Comparison of ENCODE assay signal across 21 cellular contexts in the genomic region with DNA sequence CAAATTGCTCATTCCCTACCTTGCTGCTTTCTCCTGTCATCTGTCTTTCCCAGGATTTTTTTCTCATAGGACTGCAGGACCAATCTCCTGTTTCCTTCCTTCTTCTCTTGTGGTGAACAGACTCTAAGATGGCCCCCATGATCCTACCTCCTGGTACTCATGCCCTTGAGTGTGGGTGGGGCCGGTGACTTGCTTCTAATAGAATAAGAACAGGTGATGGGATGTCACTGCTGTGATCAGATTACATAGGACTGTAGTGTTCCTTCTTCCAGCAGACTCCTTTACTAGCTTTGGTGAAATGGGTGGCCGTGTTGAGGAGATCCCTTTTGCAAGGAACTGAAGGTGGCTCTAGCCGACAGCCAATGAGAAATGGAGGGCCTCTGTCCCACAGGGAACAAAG.
"Had no signal": no experiment of that assay in that cellular context is flagged by ENCODE, and none has a peak within 500 bp of the region (broad histone marks: within the 10 kb centered on the region; RNA-seq: fewer than 3 reads in every experiment).

No MANE protein-coding gene starts in this region.

- DNase-seq: activated CD4-positive, alpha-beta T cell treated with anti-CD3 and anti-CD28 coated beads for 1 hour; activated CD4-positive, alpha-beta T cell treated with anti-CD3 and anti-CD28 coated beads, Interleukin-2, amount 50 U/mL, for 1 hour; activated CD8-positive, alpha-beta T cell treated with anti-CD3 and anti-CD28 coated beads, Interleukin-2, amount 10 ng/mL, durations not matched to agents 7 days and 5 days; activated gamma-delta T cell treated with Interleukin-2 at 50 U/mL for 16 hours; anterior cingulate cortex; effector CD4-positive, alpha-beta T cell; heart left ventricle; islet precursor cell; left colon; mesenchymal stem cell; naive B cell; occipital lobe; right lobe of liver; stimulated activated CD4-positive, alpha-beta T cell treated with anti-CD3 and anti-CD28 coated beads, Interleukin-2, amount 100 ng/mL, for 48 hours; stimulated activated CD8-positive, alpha-beta memory T cell treated with anti-CD3 and anti-CD28 coated beads, Interleukin-4, amount 100 ng/mL, for 48 hours; stimulated activated naive B cell treated with anti-CD40 and anti-IgM and Interleukin-4, amounts not matched to agents 10 μg/mL and 1 μg/mL and 100 μg/mL, for 72 hours had no signal

- H3K4me3 Mint-ChIP-seq: activated CD8-positive, alpha-beta T cell treated with anti-CD3 and anti-CD28 coated beads, Interleukin-2, amount 10 ng/mL, durations not matched to agents 7 days and 5 days; activated naive CD4-positive, alpha-beta T cell treated with anti-CD3 and anti-CD28 coated beads, Interleukin-2, amount 50 U/mL, for 24 hours; brain; dendritic cell treated with granulocyte-macrophage colony-stimulating factor and Interleukin-4, amounts not matched to agents 40 ng/mL and 50 ng/mL, for 4 days; naive B cell; neural crest cell; stimulated activated naive B cell treated with anti-CD40 and anti-IgM and Interleukin-4, amounts not matched to agents 10 μg/mL and 1 μg/mL and 100 μg/mL, for 72 hours; type B pancreatic cell had no signal

- ATAC-seq: activated CD8-positive, alpha-beta T cell treated with anti-CD3 and anti-CD28 coated beads, Interleukin-2, amount 10 ng/mL, durations not matched to agents 7 days and 5 days; heart left ventricle; right lobe of liver; stimulated activated naive B cell treated with anti-CD40 and anti-IgM and Interleukin-4, amounts not matched to agents 10 μg/mL and 1 μg/mL and 100 μg/mL, for 72 hours had no signal

- H3K36me3 Mint-ChIP-seq: naive B cell; stimulated activated naive B cell treated with anti-CD40 and anti-IgM and Interleukin-4, amounts not matched to agents 10 μg/mL and 1 μg/mL and 100 μg/mL, for 72 hours had no signal

- H3K27ac Mint-ChIP-seq: activated CD8-positive, alpha-beta T cell treated with anti-CD3 and anti-CD28 coated beads, Interleukin-2, amount 10 ng/mL, durations not matched to agents 7 days and 5 days; activated naive CD4-positive, alpha-beta T cell treated with anti-CD3 and anti-CD28 coated beads, Interleukin-2, amount 50 U/mL, for 24 hours; dendritic cell treated with granulocyte-macrophage colony-stimulating factor and Interleukin-4, amounts not matched to agents 40 ng/mL and 50 ng/mL, for 4 days; stimulated activated naive B cell treated with anti-CD40 and anti-IgM and Interleukin-4, amounts not matched to agents 10 μg/mL and 1 μg/mL and 100 μg/mL, for 72 hours had no signal

- H3K27me3 Mint-ChIP-seq: activated naive CD4-positive, alpha-beta T cell treated with anti-CD3 and anti-CD28 coated beads, Interleukin-2, amount 50 U/mL, for 24 hours; type B pancreatic cell had no signal

- H3K9me3 Mint-ChIP-seq: activated naive CD4-positive, alpha-beta T cell treated with anti-CD3 and anti-CD28 coated beads, Interleukin-2, amount 50 U/mL, for 24 hours; dendritic cell treated with granulocyte-macrophage colony-stimulating factor and Interleukin-4, amounts not matched to agents 40 ng/mL and 50 ng/mL, for 4 days; neural crest cell; type B pancreatic cell had no signal

- H3K4me1 Mint-ChIP-seq: activated naive CD4-positive, alpha-beta T cell treated with anti-CD3 and anti-CD28 coated beads, Interleukin-2, amount 50 U/mL, for 24 hours; naive B cell; stimulated activated naive B cell treated with anti-CD40 and anti-IgM and Interleukin-4, amounts not matched to agents 10 μg/mL and 1 μg/mL and 100 μg/mL, for 72 hours had no signal
